Comparison of ENCODE assay signal across 1 cellular context in the genomic region with DNA sequence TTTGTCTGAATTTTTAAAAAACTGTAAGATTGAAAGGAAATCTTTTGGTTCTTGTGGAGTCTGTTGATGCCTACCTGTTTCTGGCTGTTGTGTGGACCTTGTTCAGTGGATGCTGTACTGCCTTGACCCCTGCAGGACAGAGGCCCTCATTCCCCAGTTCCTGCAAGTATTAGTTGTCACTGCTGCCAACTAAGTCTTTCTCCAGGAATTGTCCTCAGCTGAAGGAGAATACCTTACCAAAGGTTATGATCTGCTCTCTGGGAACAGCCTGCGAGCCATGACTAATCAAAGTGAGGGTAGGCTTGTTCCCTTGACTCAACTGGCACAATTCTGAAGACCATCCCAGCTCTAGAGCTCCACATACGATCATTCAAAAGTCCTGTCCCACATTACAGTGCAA.
TF ChIP-seq lines count a peak whose summit lies in the region.

No MANE protein-coding gene starts in this region.

TF ChIP-seq in HCT116, 20 proteins besides CTCF, POLR2A, EP300 and RAD21 (continued from another document):
- TF ChIP-seq EZH2 (IDR thresholded peaks at IDR 0.05) (no peak), FOSL1 (IDR thresholded peaks at IDR 0.05; ENCODE audit: low read depth) (no peak), ZBTB33 (IDR thresholded peaks at IDR 0.05; ENCODE audit: extremely low read depth, insufficient replicate concordance, low read length) (no peak), CBX3 (IDR thresholded peaks at IDR 0.05; ENCODE audit: low read depth) (no peak), ZFX (IDR thresholded peaks at IDR 0.05) (no peak), SIN3A (IDR thresholded peaks at IDR 0.05; ENCODE audit: low read depth) (no peak)
